ENCODE assay signal across 8 cellular contexts in the genomic region with DNA sequence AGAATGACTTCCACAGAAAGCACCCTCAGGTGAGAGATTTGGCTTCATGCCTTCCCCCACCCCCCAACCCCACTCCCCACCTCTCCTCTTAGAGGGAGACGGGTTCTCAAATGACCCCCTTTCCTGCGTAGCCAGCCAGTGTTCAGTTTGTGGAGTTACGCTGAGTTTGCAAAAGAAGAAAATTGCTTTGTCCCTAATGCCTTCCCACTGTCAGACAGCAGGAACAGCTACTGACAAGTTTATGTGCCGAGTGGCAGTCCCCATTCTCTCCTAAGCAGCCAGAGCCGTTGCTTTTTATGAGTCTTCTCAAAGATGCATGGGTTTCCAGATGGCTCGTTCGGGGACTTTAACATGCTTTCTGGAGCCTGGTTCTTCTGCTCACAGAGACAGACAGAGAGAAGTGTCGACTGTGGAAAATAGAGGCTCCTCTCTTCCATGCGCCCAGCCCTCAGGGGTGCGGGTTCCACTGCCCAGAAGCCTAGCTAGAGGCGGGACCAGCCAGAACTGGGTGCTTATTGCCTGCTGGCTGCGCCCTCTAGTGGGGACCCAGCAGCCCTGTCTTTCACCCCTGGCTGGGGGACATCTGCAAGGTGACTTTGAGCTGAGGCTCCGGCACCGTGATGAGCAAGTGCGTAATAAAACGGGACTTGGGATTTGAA.
A peak's percentile ranks its signal among the peaks of the same experiment; 100 is the strongest.
DNase-seq lines count a peak whose midpoint lies in the region; ATAC-seq and TF ChIP-seq lines count a peak whose summit lies in the region.

No MANE protein-coding gene starts in this region.

- ATAC-seq in HG02884 (IDR thresholded peaks at IDR 0.05; ENCODE audit: unreplicated experiment), result peak; percentile 54
- ATAC-seq in left lobe of liver, result peak; percentile 96
- no peak for ATAC-seq in HG03439 (IDR thresholded peaks at IDR 0.05; ENCODE audit: unreplicated experiment)

- peak; percentile 99 for TF ChIP-seq CTCF in choroid plexus epithelial cell (conservative IDR thresholded peaks at IDR 0.05; ENCODE audit: low read depth, low read length)

- no peak overlapping the region for H3K4me3 ChIP-seq in choroid plexus epithelial cell (ENCODE audit: low read depth, low read length)

- DNase-seq in EL (peak; percentile 81), NCI-H460 (ENCODE audit: extremely low read depth, low read depth) (peak; percentile 53), choroid plexus epithelial cell (ENCODE audit: low read depth) (peak; percentile 81), left lobe of liver (ENCODE audit: low spot score) (peak; percentile 65)
- DNase-seq in activated CD4-positive, alpha-beta T cell treated with anti-CD3 and anti-CD28 coated beads for 4 hours, result peak; percentile 65 to 66
- DNase-seq in stimulated activated CD4-positive, alpha-beta T cell treated with anti-CD3 and anti-CD28 coated beads, Interleukin-4, amount 100 ng/mL, for 48 hours (ENCODE audit: low read depth in 2 of 2), result peak; percentile 59 to 64
